ENCODE assay signal across 36 cellular contexts in genomic region chr13:21745307-21745706, GRCh38.
"Had no signal": no experiment of that assay in that cellular context is flagged by ENCODE, and none has a peak within 500 bp of the region (broad histone marks: within the 10 kb centered on the region; RNA-seq: fewer than 3 reads in every experiment).

No MANE protein-coding gene starts in this region.

- H3K36me3 ChIP-seq: MG63 had no signal

- H3K27me3 ChIP-seq: MG63 had no signal

- DNase-seq: Karpas-422, Kasumi-1, MG63, MM.1S, MV-4-11, NCI-H1048, NCI-H1092, NCI-H1105, NCI-H1105 treated with DMSO at 0.1 percent for 48 hours, NCI-H1417, NCI-H1417 treated with DMSO at 0.1 percent for 48 hours, NCI-H1436, NCI-H1436 treated with DMSO at 0.1 percent for 48 hours, NCI-H146, NCI-H1694, NCI-H1694 treated with DMSO at 0.1 percent for 48 hours, NCI-H187, NCI-H187 treated with DMSO at 0.1 percent for 48 hours, NCI-H1930, NCI-H2029, NCI-H2029 treated with DMSO at 0.1 percent for 48 hours, NCI-H2081, NCI-H2081 treated with DMSO at 0.1 percent for 48 hours, NCI-H2107, NCI-H2171, NCI-H2171 treated with DMSO at 0.1 percent for 48 hours, NCI-H2227 treated with DMSO at 0.1 percent for 48 hours, NCI-H226, NCI-H345, NCI-H446, NCI-H446 treated with DMSO at 0.1 percent for 48 hours, NCI-H510A, NCI-H510A treated with DMSO at 0.1 percent for 48 hours, NCI-H524, NCI-H524 treated with DMSO at 0.1 percent for 48 hours, NCI-H526 had no signal

- H3K9me3 ChIP-seq: MG63 had no signal

- H3K4me3 ChIP-seq: MG63 had no signal
